10 cellular contexts compared by ENCODE assay signal in the genomic region with DNA sequence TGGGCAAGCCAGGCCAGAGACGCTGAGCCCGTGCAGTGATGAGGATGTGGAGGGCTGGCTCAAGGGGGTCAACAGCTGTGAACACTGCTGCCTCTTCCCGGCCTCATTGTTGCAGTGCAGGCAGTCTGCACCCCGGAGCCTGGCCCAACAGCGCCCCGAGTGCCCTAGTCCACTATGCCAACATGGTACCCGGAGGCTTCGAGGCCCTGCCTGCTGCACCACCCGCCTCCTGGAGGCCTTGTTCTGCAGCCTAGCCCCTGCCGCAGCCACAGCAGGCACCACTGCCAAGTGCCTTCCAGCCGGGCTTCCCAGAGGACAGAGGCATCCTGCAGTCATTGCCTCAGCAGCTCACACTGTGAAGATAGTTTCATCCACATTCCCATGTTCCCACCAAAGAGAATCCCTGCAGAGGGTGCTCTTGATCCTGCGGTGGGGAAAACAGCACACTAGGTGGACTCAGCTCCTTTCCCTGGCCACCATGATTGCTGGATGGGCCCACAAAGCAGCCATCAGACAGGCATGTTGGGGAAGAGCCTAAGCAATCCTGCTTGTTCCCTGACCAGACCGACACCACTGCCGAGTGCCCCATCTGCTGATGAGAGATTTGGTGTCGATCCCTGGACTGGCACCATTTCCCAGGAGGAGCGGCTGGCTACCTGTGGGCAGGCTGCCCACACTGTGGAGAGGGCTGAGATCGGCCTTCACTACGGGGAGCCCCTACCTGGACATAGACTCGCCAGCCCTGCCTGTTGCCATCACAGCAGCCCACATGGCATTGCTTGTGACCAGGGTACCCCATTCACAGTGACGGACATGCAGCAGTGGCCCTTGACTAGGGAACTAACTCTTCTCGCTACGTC. TPM values are rescaled to one million over a fixed set of nuclear protein-coding genes. Genes with fewer than 3 reads are reported as not detected.
DNase-seq lines count a peak whose midpoint lies in the region; ATAC-seq and TF ChIP-seq lines count a peak whose summit lies in the region.
"Had no signal": no experiment of that assay in that cellular context is flagged by ENCODE, and none has a peak within 500 bp of the region (broad histone marks: within the 10 kb centered on the region; RNA-seq: fewer than 3 reads in every experiment).

No MANE protein-coding gene starts in this region.

- ATAC-seq in GM18517 (IDR thresholded peaks at IDR 0.05; ENCODE audit: unreplicated experiment), result no peak

- H3K4me3 ChIP-seq in neural cell (ENCODE audit: low read length), result no peak overlapping the region
- H3K4me3 ChIP-seq in thyroid gland (replicated peaks in 1 of 3), result no peak overlapping the region

- 79 to 82% methylated on average over 14 to 16 of the region's 22 CpGs for WGBS in thyroid gland, 2 donors

- H3K9me3 ChIP-seq in neural cell (ENCODE audit: low read length) (no peaks in the 10 kb centered on the region), thyroid gland (no peaks in the 10 kb centered on the region)

- H3K27ac ChIP-seq in caudate nucleus (ENCODE audit: low read depth, low read length), result peak overlapping the region; percentile 61
- H3K27ac ChIP-seq in neural cell (ENCODE audit: low read length), result no peak overlapping the region
- no peak overlapping the region for H3K27ac ChIP-seq in thyroid gland

- intact Hi-C loops in thyroid gland (cut with DNase I), result no loop called here

- H2AFZ ChIP-seq in neural cell (ENCODE audit: low read depth, low read length), result no peak overlapping the region

- H3K4me1 ChIP-seq in thyroid gland, result peaks cover 9 to 18% of the 10 kb centered on the region in 2 donors

- H3K27me3 ChIP-seq in neural cell (ENCODE audit: insufficient read depth, low read depth, low read length), result no peaks in the 10 kb centered on the region
- no peaks in the 10 kb centered on the region for H3K27me3 ChIP-seq in thyroid gland

- H3K36me3 ChIP-seq in neural cell (ENCODE audit: insufficient read depth, low read length), result no peaks in the 10 kb centered on the region
- H3K36me3 ChIP-seq in thyroid gland, result peaks cover 17 to 24% of the 10 kb centered on the region in 2 donors

- H3K9ac ChIP-seq in neural cell (ENCODE audit: low read length), result no peak overlapping the region

- H3K79me2 ChIP-seq in neural cell (replicated peaks; ENCODE audit: insufficient read depth, low read length), result peaks cover 13% of the 10 kb centered on the region

- TF ChIP-seq POLR2A in thyroid gland (IDR thresholded peaks at IDR 0.05), result no peak

- H3K4me2 ChIP-seq in neural cell (ENCODE audit: low read length), result no peak overlapping the region

- no peak for TF ChIP-seq RAD21 in neural cell (conservative IDR thresholded peaks at IDR 0.05)

- no peaks in the 10 kb centered on the region for H3F3A ChIP-seq in neural cell (ENCODE audit: insufficient read depth, low read length, poor library complexity, severe bottlenecking)

- peaks cover 37% of the 10 kb centered on the region for H4K20me1 ChIP-seq in neural cell (ENCODE audit: insufficient read depth)

- peak; percentile 30 for DNase-seq in Daoy (ENCODE audit: low read depth)
- DNase-seq in HK-2 (ENCODE audit: unreplicated experiment), result peak; percentile 28
- peak in 1 of 61 donors; percentile 38 for DNase-seq in caudate nucleus (lab: John Stamatoyannopoulos, UW)
- DNase-seq in thyroid gland, result no peak
- no peak for DNase-seq in NOMO-1 treated with DMSO at 0.1 percent for 48 hours (lab: John Stamatoyannopoulos, UW; ENCODE audit: unreplicated experiment)
- no peak for DNase-seq in HuH-7 (ENCODE audit: low spot score)
- DNase-seq: IMR-90, small intestine had no signal

- no peak for TF ChIP-seq EP300 in neural cell (conservative IDR thresholded peaks at IDR 0.05; ENCODE audit: poor library complexity, severe bottlenecking)

- H3K9me2 ChIP-seq in neural cell (ENCODE audit: insufficient read depth, low read length), result no peaks in the 10 kb centered on the region

- TF ChIP-seq CTCF in neural cell (IDR thresholded peaks at IDR 0.05; ENCODE audit: poor library complexity, severe bottlenecking) (no peak), thyroid gland (IDR thresholded peaks at IDR 0.05) (no peak)

TF ChIP-seq in neural cell, 6 proteins besides CTCF, POLR2A, EP300 and RAD21:
- no peak for TF ChIP-seq MXI1 (conservative IDR thresholded peaks at IDR 0.05; ENCODE audit: poor library complexity, severe bottlenecking)
- TF ChIP-seq POLR2AphosphoS5 (IDR thresholded peaks at IDR 0.05), result peak; percentile 31

RNA-seq across cellular contexts. Expression of a gene that starts 44.9 kb away (rescaled TPM):
- total RNA-seq in Daoy (2014; rRNA removed; shearing (Covaris generic)), result 98.5 and 116 TPM in 2 replicates
- 269 and 274 TPM in 2 replicates for polyA plus RNA-seq in neural cell
- polyA minus RNA-seq in neural cell, result 638 and 676 TPM in 2 replicates
- total RNA-seq in thyroid gland, result 100 to 1,000 TPM; 127 to 262 (median 197) TPM

Comparison
In these comparisons a context has a peak if more than half of its experiments do, and no peak if none do; other contexts are left out.
1. DNase-seq: peak in Daoy (single experiment) and HK-2 (single experiment); none in thyroid gland (0 of 2), NOMO-1 treated with DMSO at 0.1 percent for 48 hours (single experiment) and HuH-7 (single experiment).